In the genomic region with DNA sequence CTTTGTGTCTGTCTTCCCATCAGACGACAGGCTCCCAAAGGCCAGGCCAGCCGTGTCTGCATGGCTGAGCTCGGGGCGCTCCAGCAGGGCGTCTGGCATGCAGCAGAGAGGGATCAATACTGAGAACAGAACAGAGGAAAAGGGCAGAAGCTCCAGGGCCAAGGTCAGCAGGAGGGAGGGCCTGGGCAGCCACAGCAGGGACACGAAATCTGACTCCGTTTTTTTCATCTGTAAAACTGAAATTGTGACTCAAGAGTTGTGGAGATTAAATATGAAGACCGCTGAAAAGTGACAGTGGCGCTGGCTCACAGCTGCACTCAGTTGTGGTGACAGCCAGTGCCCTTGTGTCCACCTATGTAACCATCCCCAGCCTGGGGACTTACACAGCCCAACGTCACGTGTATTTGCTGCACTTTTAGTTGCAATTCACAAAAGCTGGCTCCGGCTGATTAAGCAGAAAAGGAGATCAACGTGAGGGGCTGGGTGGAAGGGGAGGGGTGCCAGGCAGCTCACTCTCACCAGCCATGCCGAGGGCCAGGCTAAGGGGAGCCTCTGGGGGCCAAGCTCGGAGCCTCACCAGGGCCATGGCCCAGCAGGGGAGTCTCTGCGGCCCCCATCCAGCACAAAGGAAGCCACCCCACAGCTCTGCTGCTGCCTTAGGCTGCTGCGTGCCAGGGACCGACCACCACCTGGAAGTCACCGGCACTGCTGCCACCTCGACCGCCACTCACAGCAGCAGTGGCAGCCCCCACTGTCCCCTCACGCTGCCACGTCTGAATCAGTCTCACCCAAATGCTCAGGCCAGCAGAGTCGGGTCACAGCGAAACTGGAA, we compare ENCODE assay signal across 8 cellular contexts.
DNase-seq lines count a peak whose midpoint lies in the region; ATAC-seq and TF ChIP-seq lines count a peak whose summit lies in the region.

No MANE protein-coding gene starts in this region.

- H3K4me1 Mint-ChIP-seq in activated T-cell treated with anti-CD3 and anti-CD28 coated beads, Interleukin-2, amount 50 U/mL, for 4 hours (ENCODE audit: low read depth) = peaks cover 12% of the 10 kb centered on the region
- H3K4me1 Mint-ChIP-seq in effector memory CD8-positive, alpha-beta T cell (ENCODE audit: low read depth in 2 of 2) = peaks cover 21 to 37% of the 10 kb centered on the region in 2 donors

- ATAC-seq in activated T-cell treated with anti-CD3 and anti-CD28 coated beads, Interleukin-2, amount 50 U/mL, for 4 hours = peak; percentile 19 to 38
- peak; percentile 28 for ATAC-seq in effector memory CD8-positive, alpha-beta T cell (replicated peaks)

- H3K27ac ChIP-seq in neutrophil = peak overlapping the region; percentile 16

- no peak for TF ChIP-seq CTCF in neutrophil (IDR thresholded peaks at IDR 0.05)

- H3K27ac Mint-ChIP-seq in effector memory CD8-positive, alpha-beta T cell = peak overlapping the region; percentile 84 to 91

- peak overlapping the region; percentile 40 for H3K4me3 Mint-ChIP-seq in activated T-cell treated with anti-CD3 and anti-CD28 coated beads, Interleukin-2, amount 50 U/mL, for 4 hours
- H3K4me3 Mint-ChIP-seq in effector memory CD8-positive, alpha-beta T cell = peak overlapping the region; percentile 51 to 59

- H3K4me3 ChIP-seq in neutrophil (ENCODE audit: low read depth in 1 of 2, low read length in 1 of 2) = peak overlapping the region; percentile 13 to 47

- peaks cover 19% of the 10 kb centered on the region for H3K36me3 Mint-ChIP-seq in activated T-cell treated with anti-CD3 and anti-CD28 coated beads, Interleukin-2, amount 50 U/mL, for 4 hours (ENCODE audit: insufficient read depth)
- peaks cover 17% of the 10 kb centered on the region for H3K36me3 Mint-ChIP-seq in effector memory CD8-positive, alpha-beta T cell (ENCODE audit: insufficient read depth)

- H3K9me3 ChIP-seq in neutrophil = no peaks in the 10 kb centered on the region

- H3K4me1 ChIP-seq in neutrophil (ENCODE audit: control insufficient read depth in 1 of 2, insufficient read depth in 1 of 2, low read depth in 1 of 2, low read length in 1 of 2) = peaks cover 10 to 11% of the 10 kb centered on the region in 2 experiments

- no peaks in the 10 kb centered on the region for H3K36me3 ChIP-seq in neutrophil

- H3K27me3 ChIP-seq in neutrophil = no peaks in the 10 kb centered on the region

- DNase-seq in activated T-cell treated with anti-CD3 and anti-CD28 coated beads, Interleukin-2, amount 50 U/mL, for 4 hours = no peak
- DNase-seq in activated T-cell treated with anti-CD3 and anti-CD28 coated beads, Interleukin-2, amount 50 U/mL, for 48 hours = no peak
- DNase-seq in NCI-H1092 (lab: John Stamatoyannopoulos, UW) (peak; percentile 47), RPMI8226 (no peak), 8988T (no peak), NCI-H1105 (lab: John Stamatoyannopoulos, UW) (no peak)
- DNase-seq in effector memory CD8-positive, alpha-beta T cell = no peak

- no peaks in the 10 kb centered on the region for H3K27me3 Mint-ChIP-seq in activated T-cell treated with anti-CD3 and anti-CD28 coated beads, Interleukin-2, amount 50 U/mL, for 4 hours (ENCODE audit: low read depth)
- no peaks in the 10 kb centered on the region for H3K27me3 Mint-ChIP-seq in effector memory CD8-positive, alpha-beta T cell

- H3K9me3 Mint-ChIP-seq in activated T-cell treated with anti-CD3 and anti-CD28 coated beads, Interleukin-2, amount 50 U/mL, for 4 hours = no peaks in the 10 kb centered on the region
- H3K9me3 Mint-ChIP-seq in effector memory CD8-positive, alpha-beta T cell = no peaks in the 10 kb centered on the region
